ENCODE assay signal across 2 cellular contexts in genomic region chr19:51027126-51027806, GRCh38.
TF ChIP-seq lines count a peak whose summit lies in the region.

No MANE protein-coding gene starts in this region.

TF ChIP-seq in SK-N-SH, 30 proteins besides CTCF, POLR2A, EP300 and RAD21 (continued from another document):
- no peak for TF ChIP-seq ZBTB33 (IDR thresholded peaks at IDR 0.05; ENCODE audit: borderline replicate concordance, low read depth)
- TF ChIP-seq ELF1 (IDR thresholded peaks at IDR 0.05), result no peak
- TF ChIP-seq POLR2AphosphoS5 (IDR thresholded peaks at IDR 0.05; ENCODE audit: low read depth, low read length), result no peak

TF ChIP-seq in SK-N-SH treated with all-trans-retinoic acid at 6 μM for 48 hours, 23 proteins besides CTCF, POLR2A, EP300 and RAD21 (continued from another document):
- TF ChIP-seq TSHZ2 (CRISPR knock-in tag; IDR thresholded peaks at IDR 0.05), result no peak
- TF ChIP-seq RARB (CRISPR knock-in tag; IDR thresholded peaks at IDR 0.05), result no peak
- TF ChIP-seq ARNTL (CRISPR knock-in tag; IDR thresholded peaks at IDR 0.05; ENCODE audit: borderline replicate concordance, low read depth), result no peak
- TF ChIP-seq ZFP30 (CRISPR knock-in tag; IDR thresholded peaks at IDR 0.05), result no peak
